ENCODE assay signal across 7 cellular contexts in genomic region chr10:74869635-74870034, GRCh38.
"Had no signal": no experiment of that assay in that cellular context is flagged by ENCODE, and none has a peak within 500 bp of the region (broad histone marks: within the 10 kb centered on the region; RNA-seq: fewer than 3 reads in every experiment).

No MANE protein-coding gene starts in this region.

- H3K4me3 ChIP-seq: GM12878 had no signal

- FAIRE-seq: G401.6, GM12878, GM12891, GM12892, GM18507 had no signal

- ATAC-seq: GM12878 had no signal

- DNase-seq: GDM1, GF-D8 had no signal
